In the genomic region with DNA sequence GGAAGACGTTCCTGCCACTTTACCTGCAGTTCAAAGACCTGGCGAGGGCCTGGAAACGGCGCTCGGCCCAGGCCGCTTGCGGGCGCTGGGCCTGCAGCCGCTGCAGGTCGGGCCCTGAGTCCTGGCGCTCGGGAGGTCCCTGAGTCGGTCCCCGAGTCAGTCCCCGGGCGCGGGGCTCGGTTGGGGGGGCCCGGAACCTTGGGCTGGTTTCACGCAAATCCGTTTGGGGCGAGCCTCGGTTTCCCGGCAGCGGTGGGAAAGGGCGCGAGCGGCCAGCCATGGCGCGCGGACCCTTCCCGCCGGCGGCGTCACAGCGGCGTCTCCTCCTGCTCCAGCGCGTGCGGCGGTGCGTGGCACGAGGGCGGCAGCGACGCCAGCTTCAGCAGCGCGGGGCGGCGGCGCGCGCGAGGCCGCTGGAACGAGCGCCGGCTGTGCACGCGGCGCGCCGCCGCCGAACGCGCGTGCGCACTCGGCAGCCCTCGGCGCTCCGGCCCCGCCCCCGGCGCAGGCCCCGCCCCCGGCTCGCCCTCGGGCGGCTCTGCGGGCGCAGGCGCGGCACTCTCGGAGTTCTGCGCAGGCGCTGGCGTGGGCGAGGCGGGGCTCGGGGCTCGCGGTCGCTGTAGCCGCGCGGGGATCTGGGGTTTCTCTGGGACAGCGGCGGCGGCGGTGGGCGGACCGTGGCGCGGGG, we compare ENCODE assay signal across 8 cellular contexts. TPM values are rescaled to one million over a fixed set of nuclear protein-coding genes. Genes with fewer than 3 reads are reported as not detected.
DNase-seq lines count a peak whose midpoint lies in the region; ATAC-seq and TF ChIP-seq lines count a peak whose summit lies in the region.

No MANE protein-coding gene starts in this region.

- peaks cover 28% of the 10 kb centered on the region for H3K36me3 Mint-ChIP-seq in activated T-helper 2 cell treated with anti-CD3 and anti-CD28 coated beads, Interferon-gamma antibody, Interleukin-2, Interleukin-4, amounts not matched to agents 10 μg/mL and 5 μg/mL and 100 μg/mL, durations not matched to agents 14 hours and 24 hours and 36 hours (ENCODE audit: low read depth)
- H3K36me3 Mint-ChIP-seq in nephron (ENCODE audit: low read depth) = no peaks in the 10 kb centered on the region

- H3K9me3 Mint-ChIP-seq in activated T-helper 2 cell treated with anti-CD3 and anti-CD28 coated beads, Interferon-gamma antibody, Interleukin-2, Interleukin-4, amounts not matched to agents 10 μg/mL and 5 μg/mL and 100 μg/mL, durations not matched to agents 14 hours and 24 hours and 36 hours = no peaks in the 10 kb centered on the region
- no peaks in the 10 kb centered on the region for H3K9me3 Mint-ChIP-seq in nephron

- peak; percentile 69 for ATAC-seq in GM21723 (IDR thresholded peaks at IDR 0.05; ENCODE audit: unreplicated experiment)

- peaks cover 19% of the 10 kb centered on the region for H3K4me1 Mint-ChIP-seq in activated T-helper 2 cell treated with anti-CD3 and anti-CD28 coated beads, Interferon-gamma antibody, Interleukin-2, Interleukin-4, amounts not matched to agents 10 μg/mL and 5 μg/mL and 100 μg/mL, durations not matched to agents 14 hours and 24 hours and 36 hours (ENCODE audit: low read depth)
- peaks cover 7% of the 10 kb centered on the region for H3K4me1 Mint-ChIP-seq in nephron

- intact Hi-C loops in activated T-helper 2 cell treated with anti-CD3 and anti-CD28 coated beads, Interferon-gamma antibody, Interleukin-2, Interleukin-4, amounts not matched to agents 10 μg/mL and 5 μg/mL and 100 μg/mL, durations not matched to agents 14 hours and 24 hours and 36 hours (cut with micrococcal nuclease) = loop anchor here (5.0 kb wide), 1 partner anchor 140 kb away; a partner anchor contains a TSS

- peak overlapping the region; percentile 86 for H3K4me3 Mint-ChIP-seq in activated T-helper 2 cell treated with anti-CD3 and anti-CD28 coated beads, Interferon-gamma antibody, Interleukin-2, Interleukin-4, amounts not matched to agents 10 μg/mL and 5 μg/mL and 100 μg/mL, durations not matched to agents 14 hours and 24 hours and 36 hours (ENCODE audit: low read depth)
- peak overlapping the region; percentile 71 to 82 (median 76) for H3K4me3 Mint-ChIP-seq in nephron

- DNase-seq in DMS79 treated with DMSO at 0.1 percent for 48 hours (lab: John Stamatoyannopoulos, UW) (peak; percentile 68), KG1 (lab: John Stamatoyannopoulos, UW) (peak; percentile 29), RPMI7951 (ENCODE audit: low read depth) (peak; percentile 77), fibroblast of pulmonary artery (ENCODE audit: low read depth) (peak; percentile 77)
- DNase-seq in activated T-helper 2 cell treated with anti-CD3 and anti-CD28 coated beads, Interferon-gamma antibody, Interleukin-2, Interleukin-4, amounts not matched to agents 10 μg/mL and 5 μg/mL and 100 μg/mL, durations not matched to agents 14 hours and 24 hours and 36 hours (ENCODE audit: low spot score) = peak; percentile 82
- peak; percentile 83 for DNase-seq in stimulated activated naive CD4-positive, alpha-beta T cell treated with Interleukin-2 at 50 U/mL for 16 hours (lab: John Stamatoyannopoulos, UW)

- peak overlapping the region; percentile 71 for H3K4me3 ChIP-seq in fibroblast of pulmonary artery (replicated peaks; ENCODE audit: low read depth, low read length)

- TF ChIP-seq CTCF in fibroblast of pulmonary artery (IDR thresholded peaks at IDR 0.05; ENCODE audit: low read length, missing control alignments) = no peak
- TF ChIP-seq CTCF in nephron (IDR thresholded peaks at IDR 0.05; ENCODE audit: unreplicated experiment in 3 of 3) = no peak

- peaks cover 5% of the 10 kb centered on the region for H3K27me3 Mint-ChIP-seq in activated T-helper 2 cell treated with anti-CD3 and anti-CD28 coated beads, Interferon-gamma antibody, Interleukin-2, Interleukin-4, amounts not matched to agents 10 μg/mL and 5 μg/mL and 100 μg/mL, durations not matched to agents 14 hours and 24 hours and 36 hours (ENCODE audit: low read depth)
- peaks cover 38% of the 10 kb centered on the region for H3K27me3 Mint-ChIP-seq in nephron (ENCODE audit: low read depth)

- H3K27ac Mint-ChIP-seq in activated T-helper 2 cell treated with anti-CD3 and anti-CD28 coated beads, Interferon-gamma antibody, Interleukin-2, Interleukin-4, amounts not matched to agents 10 μg/mL and 5 μg/mL and 100 μg/mL, durations not matched to agents 14 hours and 24 hours and 36 hours = peak overlapping the region; percentile 73
- no peak overlapping the region for H3K27ac Mint-ChIP-seq in nephron

RNA-seq across cellular contexts. Expression of a gene that starts 29.8 kb away (rescaled TPM):
- 22.7 and 25.2 TPM in 2 replicates for total RNA-seq in RPMI7951 (2014; rRNA removed; shearing (Covaris generic))
- total RNA-seq in activated T-helper 2 cell treated with anti-CD3 and anti-CD28 coated beads, Interferon-gamma antibody, Interleukin-2, Interleukin-4, amounts not matched to agents 10 μg/mL and 5 μg/mL and 100 μg/mL, durations not matched to agents 14 hours and 24 hours and 36 hours = 62.3 and 66.4 TPM in 2 replicates

RNA-seq across cellular contexts. Expression of a gene that starts 51.4 kb away (rescaled TPM):
- total RNA-seq in RPMI7951 (2014; rRNA removed; shearing (Covaris generic)) = 0.84 and 0.88 TPM in 2 replicates
- 2.4 and 2.8 TPM in 2 replicates for total RNA-seq in activated T-helper 2 cell treated with anti-CD3 and anti-CD28 coated beads, Interferon-gamma antibody, Interleukin-2, Interleukin-4, amounts not matched to agents 10 μg/mL and 5 μg/mL and 100 μg/mL, durations not matched to agents 14 hours and 24 hours and 36 hours

Comparison
In these comparisons a context has a peak if more than half of its experiments do, and no peak if none do; other contexts are left out.
1. Peak in every context shown above with its lines: DNase-seq, ATAC-seq and H3K4me3 ChIP-seq.
2. DNase-seq: peak in every context shown above with its lines; median percentile 83 in stimulated activated naive CD4-positive, alpha-beta T cell treated with Interleukin-2 at 50 U/mL for 16 hours; 82 in activated T-helper 2 cell treated with anti-CD3 and anti-CD28 coated beads, Interferon-gamma antibody, Interleukin-2, Interleukin-4, amounts not matched to agents 10 μg/mL and 5 μg/mL and 100 μg/mL, durations not matched to agents 14 hours and 24 hours and 36 hours; 77 in RPMI7951; 77 in fibroblast of pulmonary artery; 68 in DMS79 treated with DMSO at 0.1 percent for 48 hours; 29 in KG1.